In the genomic region with DNA sequence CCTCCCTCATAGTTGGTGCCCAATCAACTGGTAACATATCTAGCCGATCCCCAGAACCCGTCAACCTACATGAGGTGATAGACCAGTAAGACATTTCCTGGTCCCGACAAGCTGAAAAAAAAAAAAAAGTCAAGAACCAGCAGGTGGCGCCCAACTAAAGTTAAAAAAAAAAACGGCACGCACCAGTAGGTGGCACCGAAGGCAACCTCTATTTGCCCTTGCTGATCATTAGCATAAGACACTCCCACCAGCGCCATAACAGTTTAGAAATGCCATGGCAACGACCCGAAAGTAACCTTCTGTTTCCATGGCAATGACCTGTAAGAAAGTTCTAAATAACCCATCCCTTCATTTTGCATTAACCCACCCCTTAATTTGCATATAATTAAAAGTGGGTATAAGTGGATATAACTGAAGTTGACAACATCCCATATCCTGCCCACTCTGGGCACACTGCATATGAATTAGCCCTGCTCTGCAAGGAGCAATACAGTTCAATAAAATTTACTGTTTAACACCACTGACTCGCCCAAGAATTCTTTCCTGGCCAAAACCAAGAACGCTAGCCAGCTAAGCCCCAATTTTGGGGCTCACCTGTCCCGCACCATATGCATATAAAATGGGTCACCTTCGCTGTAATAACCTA, we compare ENCODE assay signal across 8 cellular contexts.
DNase-seq lines count a peak whose midpoint lies in the region; ATAC-seq and TF ChIP-seq lines count a peak whose summit lies in the region.

No MANE protein-coding gene starts in this region.

- no peaks in the 10 kb centered on the region for H3K36me3 ChIP-seq in cardiac muscle cell
- H3K36me3 ChIP-seq in HUES6 (ENCODE audit: control insufficient read depth, insufficient read depth, low read length), result no peaks in the 10 kb centered on the region

- peak overlapping the region in 2 of 5 experiments; percentile 23 to 80 for H3K27ac Mint-ChIP-seq in brain

- H3K4me3 ChIP-seq in cardiac muscle cell, result no peak overlapping the region
- H3K4me3 ChIP-seq in HUES6 (ENCODE audit: low read depth, low read length), result no peak overlapping the region

- DNase-seq in cardiac muscle cell (ENCODE audit: low read depth in 1 of 2, low spot score in 1 of 2), result peak; percentile 55 to 82
- no peak for DNase-seq in Right ventricle myocardium inferior (ENCODE audit: missing footprints)
- DNase-seq in SHP77 (lab: John Stamatoyannopoulos, UW), result peak; percentile 25 to 39
- DNase-seq in left colon, result peak in 1 of 2 donors; percentile 5
- DNase-seq in substantia nigra (lab: John Stamatoyannopoulos, UW), result peak in 29 of 49 donors; percentile 0 to 18 (median 2)

- no peak overlapping the region for H3K9ac ChIP-seq in HUES6 (ENCODE audit: low read length)

- H3K4me3 Mint-ChIP-seq in brain, result peak overlapping the region in 1 of 5 experiments; percentile 10

- intact Hi-C loops in Right ventricle myocardium inferior (cut with DNase I) (no loop called here), left colon (cut with DNase I, micrococcal nuclease) (no loop called here)

- H3K27me3 ChIP-seq in cardiac muscle cell, result no peaks in the 10 kb centered on the region
- no peaks in the 10 kb centered on the region for H3K27me3 ChIP-seq in HUES6 (ENCODE audit: control insufficient read depth, insufficient read depth, low read length)

- H3K9me3 ChIP-seq in cardiac muscle cell (ENCODE audit: low read depth), result no peaks in the 10 kb centered on the region
- H3K9me3 ChIP-seq in HUES6 (ENCODE audit: control insufficient read depth, insufficient read depth, low read depth, low read length), result no peaks in the 10 kb centered on the region

- H3K4me1 ChIP-seq in cardiac muscle cell (ENCODE audit: low read depth), result no peaks in the 10 kb centered on the region
- H3K4me1 ChIP-seq in HUES6 (ENCODE audit: control insufficient read depth, insufficient read depth, low read length), result 0 out of 2 replicates have a peak, but pooled peaks cover 3% of the 10 kb centered on the region

- TF ChIP-seq CTCF in cardiac muscle cell (IDR thresholded peaks at IDR 0.05; ENCODE audit: low read depth, low read length) (peak; percentile 57), brain (conservative IDR thresholded peaks at IDR 0.05) (peak; percentile 85 to 94)

- H3K4me1 Mint-ChIP-seq in brain, result peaks cover 16% of the 10 kb centered on the region

- no peaks in the 10 kb centered on the region for H3K27me3 Mint-ChIP-seq in brain

- H3K9me3 Mint-ChIP-seq in brain, result peaks cover 0 to 8% (median 0%) of the 10 kb centered on the region in 5 experiments

- H3K36me3 Mint-ChIP-seq in brain, result no peaks in the 10 kb centered on the region

- ATAC-seq in Right ventricle myocardium inferior, result no peak
- peak; percentile 82 for ATAC-seq in GM21737 (IDR thresholded peaks at IDR 0.05; ENCODE audit: unreplicated experiment)
- peak; percentile 64 for ATAC-seq in left colon

- H3K27ac ChIP-seq in cardiac muscle cell, result no peak overlapping the region
- H3K27ac ChIP-seq in HUES6 (ENCODE audit: low read depth, low read length), result peak overlapping the region; percentile 9; the same call in 1 of the 2 replicates
- H3K27ac ChIP-seq in substantia nigra (ENCODE audit: low read depth, low read length, poor library complexity, severe bottlenecking), result no peak overlapping the region
